ENCODE assay signal across 8 cellular contexts in genomic region chr15:78264304-78265136, GRCh38. TPM values are rescaled to one million over a fixed set of nuclear protein-coding genes. Genes with fewer than 3 reads are reported as not detected.
A peak's percentile ranks its signal among the peaks of the same experiment; 100 is the strongest.
DNase-seq lines count a peak whose midpoint lies in the region; ATAC-seq and TF ChIP-seq lines count a peak whose summit lies in the region.

DNAJA4 (plus strand) TSS chr15:78264562; CDS start chr15:78264764, 202 bp downstream.

- WGBS in esophagus, 2 donors: 3 to 5% methylated on average over 93 to 107 of the region's 107 CpGs

- no peak within 1 kb of the TSS for H3K9ac ChIP-seq in MM.1S (ENCODE audit: low read length)

- H3K9me3 ChIP-seq in MM.1S (replicated peaks; ENCODE audit: insufficient read depth, low read length): no peaks in the 10 kb centered on the region
- H3K9me3 ChIP-seq in esophagus (ENCODE audit: control insufficient read depth in 2 of 2, insufficient read depth in 1 of 2, low read depth in 1 of 2, low read length in 1 of 2): no peaks in the 10 kb centered on the region

- H2AFZ ChIP-seq in MM.1S (ENCODE audit: low read length): peak within 1 kb of the TSS; percentile 61; the same call in 1 of the 2 replicates

- DNase-seq in AG20443 (ENCODE audit: low spot score) (peak; percentile 63), MM.1S (no peak), myocyte (ENCODE audit: low read depth) (no peak), dedifferentiated amniotic fluid mesenchymal stem cell (ENCODE audit: extremely low spot score) (no peak)
- peak; percentile 69 for DNase-seq in activated T-cell treated with anti-CD3 and anti-CD28 coated beads, Interleukin-2, amount 50 U/mL, for 1 hour
- peak; percentile 8 to 56 for DNase-seq in stimulated activated CD8-positive, alpha-beta memory T cell treated with anti-CD3 and anti-CD28 coated beads, Interleukin-7, amount 100 ng/mL, for 4 hours (ENCODE audit: low read depth in 2 of 2)

- H3K4me2 ChIP-seq in MM.1S (ENCODE audit: low read depth, low read length): peak within 1 kb of the TSS; percentile 55; the same call in 1 of the 2 replicates

- H3K4me3 ChIP-seq in MM.1S (ENCODE audit: low read length) (peak within 1 kb of the TSS; percentile 31; the same call in 1 of the 2 replicates), esophagus (ENCODE audit: low read depth in 1 of 2, low read length in 2 of 2) (peak within 1 kb of the TSS; percentile 67 to 73)

- no peak within 1 kb of the TSS for H3K27ac ChIP-seq in MM.1S (ENCODE audit: low read length)
- peak within 1 kb of the TSS; percentile 66 to 80 for H3K27ac ChIP-seq in esophagus (ENCODE audit: low read depth in 2 of 2, low read length in 1 of 2)

- TF ChIP-seq CTCF in MM.1S (IDR thresholded peaks at IDR 0.05; ENCODE audit: low read length): no peak

- no peaks in the 10 kb centered on the region for H3K36me3 ChIP-seq in MM.1S (replicated peaks; ENCODE audit: insufficient read depth, low read length)
- no peaks in the 10 kb centered on the region for H3K36me3 ChIP-seq in esophagus (ENCODE audit: control insufficient read depth in 2 of 2, insufficient read depth in 2 of 2, low read length in 1 of 2)

- no peaks in the 10 kb centered on the region for H3K4me1 ChIP-seq in MM.1S (ENCODE audit: low read length)
- H3K4me1 ChIP-seq in esophagus (ENCODE audit: control insufficient read depth in 2 of 2, insufficient read depth in 2 of 2, low read length in 1 of 2): peaks cover 2 to 14% of the 10 kb centered on the region in 2 donors

- no peaks in the 10 kb centered on the region for H3F3A ChIP-seq in MM.1S (ENCODE audit: insufficient read depth, low read length)

- H3K79me2 ChIP-seq in MM.1S (ENCODE audit: low read length): no peaks in the 10 kb centered on the region

- H3K27me3 ChIP-seq in MM.1S (replicated peaks; ENCODE audit: insufficient read depth, low read length): peaks cover 10% of the 10 kb centered on the region
- no peaks in the 10 kb centered on the region for H3K27me3 ChIP-seq in esophagus (ENCODE audit: control insufficient read depth in 1 of 2, insufficient read depth in 2 of 2, low read length in 2 of 2)

- no peaks in the 10 kb centered on the region for H4K20me1 ChIP-seq in MM.1S (ENCODE audit: insufficient read depth, low read length)

- no peaks in the 10 kb centered on the region for H3K9me2 ChIP-seq in MM.1S (replicated peaks; ENCODE audit: insufficient read depth, low read length)

- no peak for ATAC-seq in GM19395 (IDR thresholded peaks at IDR 0.05; ENCODE audit: unreplicated experiment)

RNA-seq across cellular contexts. Expression of gene DNAJA4, which starts in this region (rescaled TPM):
- polyA plus RNA-seq in esophagus: 10 to 100 TPM; 11.8 to 14.6 TPM
- total RNA-seq in myocyte: 9.8 and 11.6 TPM in 2 replicates
- polyA plus RNA-seq in myocyte (2012): 7.7 TPM

Comparison
In these comparisons a context has a peak if more than half of its experiments do, and no peak if none do; other contexts are left out.
1. DNase-seq: peak in AG20443 (single experiment), activated T-cell treated with anti-CD3 and anti-CD28 coated beads, Interleukin-2, amount 50 U/mL, for 1 hour (single experiment) and stimulated activated CD8-positive, alpha-beta memory T cell treated with anti-CD3 and anti-CD28 coated beads, Interleukin-7, amount 100 ng/mL, for 4 hours (2 of 2); none in MM.1S (single experiment), myocyte (single experiment) and dedifferentiated amniotic fluid mesenchymal stem cell (single experiment).